In genomic region chr15:69414702-69415161, GRCh38 we compare ENCODE assay signal across 7 cellular contexts. TPM values are rescaled to one million over a fixed set of nuclear protein-coding genes. Genes with fewer than 3 reads are reported as not detected.
DNase-seq lines count a peak whose midpoint lies in the region; ATAC-seq and TF ChIP-seq lines count a peak whose summit lies in the region.

No MANE protein-coding gene starts in this region.

- DNase-seq in GF-D8 (lab: John Stamatoyannopoulos, UW) (peak; percentile 27), HL-60 (ENCODE audit: low read depth in 1 of 2, low spot score in 1 of 2) (peak in 1 of 2 experiments; percentile 56), T1000 (lab: John Stamatoyannopoulos, UW) (peak; percentile 30), epithelial cell of prostate (ENCODE audit: low read depth, low spot score) (no peak), myocyte (ENCODE audit: low read depth) (peak; percentile 91), NCI-H1694 (lab: John Stamatoyannopoulos, UW) (no peak)

- H3K27ac ChIP-seq in HL-60 (replicated peaks) (peak overlapping the region; percentile 83), epithelial cell of prostate (peak overlapping the region; percentile 81)

- H3K27me3 ChIP-seq in HL-60 (ENCODE audit: insufficient read depth, poor library complexity, severe bottlenecking) = no peaks in the 10 kb centered on the region

- H3K4me3 ChIP-seq in HL-60 (replicated peaks; ENCODE audit: insufficient read depth, low read length) = peak overlapping the region; percentile 85

- ATAC-seq in GM21367 (IDR thresholded peaks at IDR 0.05; ENCODE audit: unreplicated experiment) = peak; percentile 26

- TF ChIP-seq CTCF in HL-60 (IDR thresholded peaks at IDR 0.05; ENCODE audit: insufficient read depth, low read length) = no peak

RNA-seq across cellular contexts. Expression of gene KIF23, which starts 0.6 kb away (rescaled TPM):
- 12.0 and 20.7 TPM in 2 replicates for total RNA-seq in myocyte
- polyA plus RNA-seq in myocyte (2012) = 6.8 TPM

RNA-seq across cellular contexts. Expression of gene RPLP1, which starts 37.9 kb away (rescaled TPM):
- total RNA-seq in myocyte = 218 and 264 TPM in 2 replicates
- polyA plus RNA-seq in myocyte (2012) = 2,643 TPM

Comparison
In these comparisons a context has a peak if more than half of its experiments do, and no peak if none do; other contexts are left out.
1. DNase-seq: peak in GF-D8 (single experiment), T1000 (single experiment) and myocyte (single experiment); none in epithelial cell of prostate (single experiment) and NCI-H1694 (single experiment).